In the genomic region with DNA sequence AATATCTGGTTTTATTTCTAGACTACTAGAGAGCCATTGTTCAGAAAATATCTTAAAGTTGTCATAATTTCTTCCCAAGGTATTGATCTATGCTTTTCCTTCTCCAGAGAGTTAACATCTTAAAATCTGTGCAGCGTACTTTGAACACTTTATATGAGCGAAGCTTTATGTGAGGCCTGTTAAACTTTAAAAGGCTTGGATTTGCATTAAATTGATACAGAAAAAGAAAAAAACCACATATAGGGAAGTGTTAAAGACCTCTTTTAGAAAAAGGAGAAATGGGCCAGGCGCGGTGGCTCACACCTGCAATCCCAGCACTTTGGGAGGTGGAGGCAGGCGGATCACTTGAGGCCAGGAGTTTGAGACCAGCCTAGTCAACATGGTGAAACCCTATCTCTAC, we compare ENCODE assay signal across 9 cellular contexts. TPM values are rescaled to one million over a fixed set of nuclear protein-coding genes. Genes with fewer than 3 reads are reported as not detected.
DNase-seq lines count a peak whose midpoint lies in the region; ATAC-seq and TF ChIP-seq lines count a peak whose summit lies in the region.
"Had no signal": no experiment of that assay in that cellular context is flagged by ENCODE, and none has a peak within 500 bp of the region (broad histone marks: within the 10 kb centered on the region; RNA-seq: fewer than 3 reads in every experiment).

No MANE protein-coding gene starts in this region.

- H3K4me3 Mint-ChIP-seq in MCF 10A (ENCODE audit: unreplicated experiment) (peak overlapping the region; percentile 75), natural killer cell (peak overlapping the region; percentile 80)

- TF ChIP-seq POLR2A in IMR-90 (IDR thresholded peaks at IDR 0.05; ENCODE audit: low read depth, low read length) = no peak

- H4K5ac ChIP-seq in IMR-90 (ENCODE audit: low read depth, low read length) = peak overlapping the region; percentile 48

- H3K4me1 Mint-ChIP-seq in MCF 10A (ENCODE audit: insufficient read depth, unreplicated experiment) = no peaks in the 10 kb centered on the region
- H3K4me1 Mint-ChIP-seq in natural killer cell = peaks cover 13 to 16% of the 10 kb centered on the region in 2 donors

- no peak overlapping the region for H3K18ac ChIP-seq in IMR-90 (ENCODE audit: low read depth, low read length)

- H2BK15ac ChIP-seq in IMR-90 (ENCODE audit: low read depth, low read length) = no peak overlapping the region

- H4K8ac ChIP-seq in IMR-90 (ENCODE audit: low read depth in 2 of 2, low read length in 2 of 2) = no peak overlapping the region; a peak in 1 of 4 replicates

- H3K27me3 Mint-ChIP-seq in MCF 10A (ENCODE audit: insufficient read depth, unreplicated experiment) = no peaks in the 10 kb centered on the region
- H3K27me3 Mint-ChIP-seq in natural killer cell (ENCODE audit: low read depth in 2 of 2) = no peaks in the 10 kb centered on the region

- no peaks in the 10 kb centered on the region for H4K20me1 ChIP-seq in IMR-90 (ENCODE audit: insufficient read depth, low read length)

- H2BK120ac ChIP-seq in IMR-90 (ENCODE audit: low read depth, low read length) = no peak overlapping the region

- POLR2A ChIA-PET in A673 (lab: Charles Lee; ENCODE audit: low non-redundant PET) (no interaction called here), IMR-90 (lab: Charles Lee; ENCODE audit: unreplicated experiment) (no interaction called here), MCF 10A (lab: Yijun Ruan, JAX) (interaction anchor here (0.7 to 1.5 kb wide), 5 partner anchors 57 to 98 kb away, joined by 3 to 6 read pairs (median 3); partner anchors contain the start of gene MORC3)

- no peak overlapping the region for H3K23ac ChIP-seq in IMR-90 (ENCODE audit: low read depth, low read length)

- no peaks in the 10 kb centered on the region for H3K36me3 ChIP-seq in A673 (ENCODE audit: insufficient read depth, low read length, poor library complexity, severe bottlenecking)
- peaks cover 4% of the 10 kb centered on the region for H3K36me3 ChIP-seq in IMR-90 (ENCODE audit: control insufficient read depth, insufficient read depth, low read length)
- H3K36me3 ChIP-seq: pancreas had no signal

- H2BK5ac ChIP-seq in IMR-90 (ENCODE audit: low read depth, low read length, poor library complexity, severe bottlenecking) = peak overlapping the region; percentile 37

- H3K79me1 ChIP-seq in IMR-90 (ENCODE audit: low read depth in 1 of 2, low read length in 2 of 2) = no peaks in the 10 kb centered on the region; a peak in 1 of 4 replicates

- CTCF ChIA-PET in A673 (lab: Charles Lee) = interaction anchor here (0.6 kb wide), 1 partner anchor 57 kb away, joined by 3 read pairs; no protein-coding TSS in a partner anchor
- CTCF ChIA-PET in IMR-90 (lab: Yijun Ruan, JAX) = no interaction called here
- CTCF ChIA-PET in MCF 10A (lab: Yijun Ruan, JAX) = interaction anchor here (0.6 to 2.2 kb wide), 7 partner anchors 16 to 107 kb away, joined by 3 to 6 read pairs (median 3); no protein-coding TSS in a partner anchor

- ATAC-seq in IMR-90 (ENCODE audit: low read depth) = no peak
- ATAC-seq in natural killer cell = no peak
- no peak for ATAC-seq in GM21367 (IDR thresholded peaks at IDR 0.05; ENCODE audit: unreplicated experiment)

- H2BK20ac ChIP-seq in IMR-90 (ENCODE audit: low read depth, low read length) = no peak overlapping the region

- no peak overlapping the region for H2AK5ac ChIP-seq in IMR-90 (ENCODE audit: low read depth, low read length)

- 0 out of 2 replicates have a peak, but pooled peaks have one; percentile 10 for TF ChIP-seq CTCF in A673 (conservative IDR thresholded peaks at IDR 0.05; ENCODE audit: low read depth, low read length)
- no peak for TF ChIP-seq CTCF in IMR-90 (conservative IDR thresholded peaks at IDR 0.05; ENCODE audit: low read depth, low read length)
- TF ChIP-seq CTCF in MCF 10A (IDR thresholded peaks at IDR 0.05; ENCODE audit: unreplicated experiment) = no peak
- peak; percentile 9 for TF ChIP-seq CTCF in natural killer cell (IDR thresholded peaks at IDR 0.05)

- H3K36me3 Mint-ChIP-seq in MCF 10A (ENCODE audit: insufficient read depth, unreplicated experiment) (no peaks in the 10 kb centered on the region), natural killer cell (peaks cover 7% of the 10 kb centered on the region)

- H3K4me3 ChIP-seq in A673 (ENCODE audit: low read depth, low read length, poor library complexity, severe bottlenecking) (peak overlapping the region; percentile 46), IMR-90 (ENCODE audit: insufficient read depth, low read depth, low read length) (no peak overlapping the region)

- no peak overlapping the region for H3K56ac ChIP-seq in IMR-90 (ENCODE audit: extremely low read depth, insufficient read depth, low read length)

- no peak for TF ChIP-seq RAD21 in IMR-90 (IDR thresholded peaks at IDR 0.05; ENCODE audit: low read length)

- no peaks in the 10 kb centered on the region for H3K9me3 Mint-ChIP-seq in MCF 10A (ENCODE audit: unreplicated experiment)
- no peaks in the 10 kb centered on the region for H3K9me3 Mint-ChIP-seq in natural killer cell

- H3K14ac ChIP-seq in IMR-90 (replicated peaks; ENCODE audit: low read depth, low read length) = no peak overlapping the region

- WGBS in IMR-90 (ENCODE audit: extremely low coverage in 2 of 2, insufficient read length in 1 of 2), 2 experiments = no CpG with 5 or more reads among the region's 5 CpGs

- H3K27ac Mint-ChIP-seq in MCF 10A (ENCODE audit: low read depth, unreplicated experiment) (peak overlapping the region; percentile 82), natural killer cell (peak overlapping the region; percentile 90 to 94)

- H2AFZ ChIP-seq in IMR-90 (replicated peaks; ENCODE audit: low read length, poor library complexity) = no peak overlapping the region

- no peak overlapping the region for H3K9ac ChIP-seq in IMR-90 (ENCODE audit: low read depth, low read length)

- no peak overlapping the region for H2AK9ac ChIP-seq in IMR-90 (replicated peaks; ENCODE audit: low read depth, low read length, poor library complexity)

- BruUV-seq in A673 (replicated peaks; lab: Mats Ljungman, UMichigan) (no TSS peak), IMR-90 (replicated peaks; lab: Mats Ljungman, UMichigan) (no TSS peak), MCF 10A (replicated peaks; lab: Mats Ljungman, UMichigan) (no TSS peak)

- dilution Hi-C loops in IMR-90 (cut with HindIII; ENCODE audit: low sequenced_read_pairs, unreplicated experiment) = no loop called here

- no peaks in the 10 kb centered on the region for H3K9me3 ChIP-seq in A673 (ENCODE audit: low read depth, low read length, poor library complexity, severe bottlenecking)
- no peaks in the 10 kb centered on the region for H3K9me3 ChIP-seq in IMR-90 (ENCODE audit: control insufficient read depth, insufficient read depth, low read length)
- H3K9me3 ChIP-seq: pancreas had no signal

- H3K9me1 ChIP-seq in IMR-90 (ENCODE audit: insufficient read depth, low read length) = peaks cover 3% of the 10 kb centered on the region; the same call in 1 of the 2 replicates

- H3K4me2 ChIP-seq in IMR-90 (ENCODE audit: low read depth, low read length) = peak overlapping the region; percentile 93

- in situ Hi-C loops in IMR-90 (cut with MboI; ENCODE audit: low sequenced_read_pairs) = no loop called here

- H3K4me1 ChIP-seq in A673 (ENCODE audit: insufficient read depth, low read length, poor library complexity, severe bottlenecking) (no peaks in the 10 kb centered on the region), IMR-90 (ENCODE audit: control insufficient read depth, insufficient read depth, low read length) (no peaks in the 10 kb centered on the region)
- H3K4me1 ChIP-seq: pancreas had no signal

- H3K27ac ChIP-seq in A673 (ENCODE audit: low read depth, low read length, poor library complexity, severe bottlenecking) (no peak overlapping the region), IMR-90 (ENCODE audit: insufficient read depth, low read length) (no peak overlapping the region)

- DNase-seq in A673 (ENCODE audit: low spot score) (no peak), IMR-90 (no peak), MCF 10A (ENCODE audit: unreplicated experiment) (no peak), natural killer cell (no peak), HK-2 (ENCODE audit: unreplicated experiment) (no peak), T-helper 9 cell (no peak)
- DNase-seq in stimulated activated CD8-positive, alpha-beta memory T cell treated with anti-CD3 and anti-CD28 coated beads, Interleukin-4, amount 100 ng/mL, for 48 hours = no peak

- no peak overlapping the region for H4K91ac ChIP-seq in IMR-90 (ENCODE audit: insufficient read depth, low read depth, low read length)

- H3K4ac ChIP-seq in IMR-90 (ENCODE audit: low read depth, low read length) = no peak overlapping the region

- intact Hi-C loops in A673 (cut with micrococcal nuclease; ENCODE audit: unreplicated experiment) = no loop called here
- intact Hi-C loops in IMR-90 (cut with micrococcal nuclease) = loop anchor here (1.0 to 2.0 kb wide), 2 partner anchors 70 to 105 kb away; partner anchors contain the start of gene DOP1B
- intact Hi-C loops in MCF 10A (cut with micrococcal nuclease) = loop anchor here (5.0 kb wide), 1 partner anchor 71 kb away; no protein-coding TSS in a partner anchor
- intact Hi-C loops in natural killer cell (cut with micrococcal nuclease) = loop anchor here (1.0 to 2.0 kb wide), 2 partner anchors 60 to 70 kb away; partner anchors contain the start of gene MORC3

- H3K27me3 ChIP-seq in A673 (replicated peaks; ENCODE audit: insufficient read depth, low read depth, low read length, poor library complexity) (no peaks in the 10 kb centered on the region), IMR-90 (ENCODE audit: control insufficient read depth, insufficient read depth, low read length) (no peaks in the 10 kb centered on the region)
- H3K27me3 ChIP-seq: pancreas had no signal

TF ChIP-seq in IMR-90, 13 proteins besides CTCF, POLR2A, EP300 and RAD21:
- TF ChIP-seq NFE2L2 (IDR thresholded peaks at IDR 0.05; ENCODE audit: low read depth, low read length) (no peak), CHD1 (IDR thresholded peaks at IDR 0.05; ENCODE audit: low read depth, low read length) (no peak), MAZ (IDR thresholded peaks at IDR 0.05; ENCODE audit: borderline replicate concordance, low read depth, low read length) (no peak), RFX5 (IDR thresholded peaks at IDR 0.05; ENCODE audit: low read depth, low read length) (no peak), MAFK (IDR thresholded peaks at IDR 0.05; ENCODE audit: low read depth, low read length) (no peak), MXI1 (IDR thresholded peaks at IDR 0.05; ENCODE audit: borderline replicate concordance, low read depth, low read length) (no peak), BHLHE40 (IDR thresholded peaks at IDR 0.05; ENCODE audit: low read depth, low read length) (no peak), CEBPB (IDR thresholded peaks at IDR 0.05; ENCODE audit: low read depth, low read length) (no peak), FOS (IDR thresholded peaks at IDR 0.05; ENCODE audit: low read depth, low read length) (no peak)

RNA-seq across cellular contexts. Expression of gene MORC3, which starts 59.2 kb away (rescaled TPM):
- total RNA-seq in A673 (2021) (27.6 and 30.0 TPM in 2 replicates), IMR-90 (2012; rRNA removed) (23.5 and 39.4 TPM in 2 replicates), MCF 10A (2022) (31.1 and 32.3 TPM in 2 replicates), natural killer cell (10 to 100 TPM; 59.7 to 74.1 (median 64.8) TPM)
- 11.1 and 14.0 TPM in 2 replicates for polyA plus RNA-seq in IMR-90 (2012; rRNA removed)
- 1.3 and 1.9 TPM in 2 replicates for polyA plus RNA-seq in IMR-90 (2012; cell fraction: cytosol; rRNA removed)
- 2.8 and 23.9 TPM in 2 replicates for polyA plus RNA-seq in IMR-90 (2012; cell fraction: nucleus; rRNA removed; ENCODE audit: low replicate concordance)

Comparison
In these comparisons a context has a peak if more than half of its experiments do, and no peak if none do; other contexts are left out.
1. CTCF ChIP-seq: peak in A673 (single experiment) and natural killer cell (single experiment); none in IMR-90 (single experiment) and MCF 10A (single experiment).